ENCODE assay signal across 27 cellular contexts in the genomic region with DNA sequence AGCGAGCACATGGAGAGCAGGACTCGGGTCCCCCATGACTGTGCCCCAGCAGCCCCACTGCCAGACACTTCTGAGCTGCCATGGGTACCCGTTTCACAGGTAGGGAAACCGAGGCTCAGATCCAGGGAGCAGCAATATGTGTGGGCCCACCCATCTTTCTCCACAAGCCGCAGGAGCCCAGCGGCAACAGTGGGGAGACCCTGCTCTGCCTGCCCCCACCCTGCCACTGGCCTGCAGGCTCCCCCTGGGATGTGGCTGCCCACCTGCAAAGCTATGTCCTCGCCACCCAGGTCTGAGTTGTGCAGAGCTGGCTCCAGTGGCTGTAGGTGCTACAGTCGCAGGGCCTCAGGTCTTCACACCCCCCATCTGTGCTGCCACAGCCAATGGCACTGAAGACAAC. TPM values are rescaled to one million over a fixed set of nuclear protein-coding genes. Genes with fewer than 3 reads are reported as not detected.
"Had no signal": no experiment of that assay in that cellular context is flagged by ENCODE, and none has a peak within 500 bp of the region (broad histone marks: within the 10 kb centered on the region; RNA-seq: fewer than 3 reads in every experiment).

No MANE protein-coding gene starts in this region.

- DNase-seq: stimulated activated CD4-positive, alpha-beta T cell treated with anti-CD3 and anti-CD28 coated beads, Interleukin-2, amount 100 ng/mL, for 48 hours; stimulated activated CD4-positive, alpha-beta T cell treated with anti-CD3 and anti-CD28 coated beads, Interleukin-4, amount 100 ng/mL, for 1 hour; stimulated activated CD4-positive, alpha-beta T cell treated with anti-CD3 and anti-CD28 coated beads, Interleukin-4, amount 100 ng/mL, for 24 hours; stimulated activated CD4-positive, alpha-beta T cell treated with anti-CD3 and anti-CD28 coated beads, Interleukin-4, amount 100 ng/mL, for 4 hours; stimulated activated CD8-positive, alpha-beta memory T cell treated with anti-CD3 and anti-CD28 coated beads, Interleukin-4, amount 100 ng/mL, for 48 hours; stimulated activated naive B cell treated with anti-CD40 and anti-IgM and Interleukin-4, amounts not matched to agents 10 μg/mL and 1 μg/mL and 100 μg/mL, for 72 hours; stimulated activated naive CD4-positive, alpha-beta T cell; stimulated activated naive CD4-positive, alpha-beta T cell treated with Interleukin-2 at 50 U/mL for 16 hours; stimulated activated naive CD8-positive, alpha-beta T cell treated with anti-CD3 and anti-CD28 coated beads, Interleukin-15, amount 100 ng/mL, for 72 hours; stimulated activated naive CD8-positive, alpha-beta T cell treated with anti-CD3 and anti-CD28 coated beads, Interleukin-15, Interleukin-2, amounts not matched to agents 100 U/mL and 50 U/mL, for 24 hours; stomach; testis; thyroid gland; tibial artery; transverse colon; trophoblast cell; upper lobe of right lung; uterus had no signal

- ATAC-seq: stimulated activated effector memory CD8-positive, alpha-beta T cell treated with anti-CD3 and anti-CD28 coated beads, Interleukin-12 subunit alpha, Interleukin-12 subunit beta, amount 100 ng/mL, for 72 hours; stimulated activated naive B cell treated with anti-CD40 and anti-IgM and Interleukin-4, amounts not matched to agents 10 μg/mL and 1 μg/mL and 100 μg/mL, for 72 hours; stimulated activated naive CD8-positive, alpha-beta T cell treated with anti-CD3 and anti-CD28 coated beads, Interleukin-15, Interleukin-2, amounts not matched to agents 100 U/mL and 50 U/mL, for 24 hours; upper lobe of right lung had no signal

- H3K4me1 ChIP-seq: stomach, suprapubic skin, testis, tibial artery, tibial nerve, transverse colon, upper lobe of left lung, upper lobe of right lung, uterus had no signal

- H3K4me3 ChIP-seq: stomach, suprapubic skin, testis, thoracic aorta, thyroid gland, tibial artery, tibial nerve, transverse colon, upper lobe of left lung, upper lobe of right lung, uterus, vagina had no signal

- H3K27ac ChIP-seq: stomach, suprapubic skin, testis, thoracic aorta, thyroid gland, tibial artery, tibial nerve, transverse colon, upper lobe of left lung, upper lobe of right lung, uterus, vagina had no signal

- H3K9me3 ChIP-seq: stomach, suprapubic skin, testis, thoracic aorta, thyroid gland, tibial artery, tibial nerve, transverse colon, upper lobe of left lung, upper lobe of right lung, uterus, vagina had no signal

- H3K27me3 ChIP-seq: testis, thyroid gland, tibial nerve, upper lobe of left lung, upper lobe of right lung, uterus, vagina had no signal

- H3K36me3 ChIP-seq: stomach, suprapubic skin, thoracic aorta, thyroid gland, tibial artery, tibial nerve, transverse colon, upper lobe of left lung, upper lobe of right lung, uterus, vagina had no signal

RNA-seq across cellular contexts. Expression of a gene that starts 50.6 kb away (rescaled TPM):
- total RNA-seq: stomach, subcutaneous adipose tissue, temporal lobe, thoracic aorta, thyroid gland, transverse colon, upper lobe of left lung, upper lobe of right lung, ureter, vagina had no signal
- polyA plus RNA-seq: stomach had no signal
